8 cellular contexts compared by ENCODE assay signal in the genomic region with DNA sequence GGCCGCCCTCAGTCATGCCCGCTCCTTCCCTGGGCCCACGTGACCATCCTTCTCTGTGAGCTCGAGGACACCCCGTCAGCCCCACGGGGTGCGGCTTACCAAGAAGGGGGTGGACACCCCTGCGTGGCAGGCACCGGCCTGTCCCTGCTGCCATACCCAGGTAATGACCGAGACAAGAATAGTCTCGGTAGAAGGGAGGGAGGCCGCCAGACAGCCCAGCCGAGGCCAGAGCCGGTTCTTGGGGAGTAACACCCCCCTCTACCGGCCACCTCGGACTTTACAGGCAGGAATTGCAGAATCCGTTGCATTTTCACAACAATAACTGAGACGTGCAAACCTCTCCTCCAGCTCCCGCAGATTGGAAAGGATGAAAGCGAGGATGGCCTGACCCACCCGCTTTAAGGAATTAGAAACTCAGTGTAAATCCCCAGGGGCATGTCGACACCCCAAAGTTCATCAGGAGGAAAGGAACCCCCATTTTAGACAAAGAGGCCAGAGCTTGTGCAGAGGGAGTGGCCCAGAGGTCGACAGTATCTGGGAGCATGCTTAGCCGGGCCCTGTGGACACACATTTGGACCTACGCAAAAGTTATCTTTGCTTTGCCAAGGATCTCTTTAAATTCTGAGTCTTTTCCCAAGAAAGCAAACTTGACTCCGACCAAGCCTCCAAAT.
A peak's percentile ranks its signal among the peaks of the same experiment; 100 is the strongest.
DNase-seq lines count a peak whose midpoint lies in the region; ATAC-seq and TF ChIP-seq lines count a peak whose summit lies in the region.

No MANE protein-coding gene starts in this region.

- H3K27me3 Mint-ChIP-seq in stimulated activated naive B cell treated with anti-CD40 and anti-IgM and Interleukin-4, amounts not matched to agents 10 μg/mL and 1 μg/mL and 100 μg/mL, for 72 hours: peaks cover 57 to 61% of the 10 kb centered on the region in 2 donors

- no peaks in the 10 kb centered on the region for H3K36me3 ChIP-seq in lung (ENCODE audit: control insufficient read depth in 2 of 2, insufficient read depth in 2 of 2, low read length in 2 of 2)

- ATAC-seq in lung (ENCODE audit: insufficient read depth, low FRiP score): peak; percentile 64
- peak; percentile 44 to 57 for ATAC-seq in stimulated activated naive B cell treated with anti-CD40 and anti-IgM and Interleukin-4, amounts not matched to agents 10 μg/mL and 1 μg/mL and 100 μg/mL, for 72 hours (replicated peaks)
- ATAC-seq in HG02798 (IDR thresholded peaks at IDR 0.05; ENCODE audit: poor library complexity, unreplicated experiment): no peak

- H3K9me3 Mint-ChIP-seq in stimulated activated naive B cell treated with anti-CD40 and anti-IgM and Interleukin-4, amounts not matched to agents 10 μg/mL and 1 μg/mL and 100 μg/mL, for 72 hours: no peaks in the 10 kb centered on the region

- no peaks in the 10 kb centered on the region for H3K4me1 ChIP-seq in lung (ENCODE audit: control insufficient read depth in 2 of 2, insufficient read depth in 2 of 2, low read length in 2 of 2)

- DNase-seq in GM10248 (ENCODE audit: extremely low spot score): peak; percentile 70
- DNase-seq in KBM-7: peak; percentile 61
- DNase-seq in UCSD-AML1 (lab: John Stamatoyannopoulos, UW; ENCODE audit: unreplicated experiment): peak; percentile 65
- DNase-seq in dermis blood vessel endothelial cell: peak; percentile 79
- DNase-seq in lung (ENCODE audit: low spot score): peak; percentile 70
- DNase-seq in stimulated activated naive B cell treated with anti-CD40 and anti-IgM and Interleukin-4, amounts not matched to agents 10 μg/mL and 1 μg/mL and 100 μg/mL, for 72 hours: peak; percentile 28
- DNase-seq in NCI-H345 (lab: John Stamatoyannopoulos, UW): no peak

- no peak overlapping the region for H3K27ac Mint-ChIP-seq in stimulated activated naive B cell treated with anti-CD40 and anti-IgM and Interleukin-4, amounts not matched to agents 10 μg/mL and 1 μg/mL and 100 μg/mL, for 72 hours

- H3K36me3 Mint-ChIP-seq in stimulated activated naive B cell treated with anti-CD40 and anti-IgM and Interleukin-4, amounts not matched to agents 10 μg/mL and 1 μg/mL and 100 μg/mL, for 72 hours: no peaks in the 10 kb centered on the region

- no peak overlapping the region for H3K4me3 Mint-ChIP-seq in stimulated activated naive B cell treated with anti-CD40 and anti-IgM and Interleukin-4, amounts not matched to agents 10 μg/mL and 1 μg/mL and 100 μg/mL, for 72 hours

- peaks cover 0 to 2% of the 10 kb centered on the region in 2 donors for H3K9me3 ChIP-seq in lung (ENCODE audit: control insufficient read depth in 2 of 2, insufficient read depth in 1 of 2, low read length in 1 of 2)

- peaks cover 4% of the 10 kb centered on the region for H3K27me3 ChIP-seq in lung (ENCODE audit: control insufficient read depth, insufficient read depth)

- CTCF ChIA-PET in GM10248 (lab: Yijun Ruan, JAX): interaction anchor here (0.8 to 1.5 kb wide), 6 partner anchors 11 to 334 kb away, joined by 3 to 6 read pairs (median 4); no protein-coding TSS in a partner anchor

- in situ Hi-C loops in KBM-7 (cut with MboI; ENCODE audit: low pct_unique_long_range_greater_than_20kb, low sequenced_read_pairs): loop anchor here (25.0 kb wide), 1 partner anchor 662 kb away; no protein-coding TSS in a partner anchor

- 38 to 44% methylated on average over 26 of the region's 26 CpGs for WGBS in lung, 2 donors

- H3K4me1 Mint-ChIP-seq in stimulated activated naive B cell treated with anti-CD40 and anti-IgM and Interleukin-4, amounts not matched to agents 10 μg/mL and 1 μg/mL and 100 μg/mL, for 72 hours: peaks cover 3 to 8% of the 10 kb centered on the region in 2 donors

- no peak overlapping the region for H3K4me3 ChIP-seq in lung

- POLR2A ChIA-PET in GM10248 (lab: Yijun Ruan, JAX): no interaction called here

- no peak overlapping the region for H3K27ac ChIP-seq in lung (ENCODE audit: low read depth in 1 of 2, low read length in 1 of 2)

- TF ChIP-seq CTCF in GM10248 (IDR thresholded peaks at IDR 0.05; ENCODE audit: control extremely low read depth, extremely low read depth, low read depth, missing control alignments) (peak; percentile 44), lung (IDR thresholded peaks at IDR 0.05; ENCODE audit: control extremely low read depth, extremely low read depth) (peak; percentile 25)
